ENCODE assay signal across 3 cellular contexts in genomic region chr9:84563691-84564090, GRCh38.
"Had no signal": no experiment of that assay in that cellular context is flagged by ENCODE, and none has a peak within 500 bp of the region (broad histone marks: within the 10 kb centered on the region; RNA-seq: fewer than 3 reads in every experiment).

No MANE protein-coding gene starts in this region.

- H3K4me3 ChIP-seq: GM12878 had no signal

- DNase-seq: GDM1, GF-D8 had no signal
